ENCODE assay signal across 7 cellular contexts in genomic region chr6:11224252-11224965, GRCh38. TPM values are rescaled to one million over a fixed set of nuclear protein-coding genes. Genes with fewer than 3 reads are reported as not detected.
DNase-seq lines count a peak whose midpoint lies in the region; ATAC-seq, FAIRE-seq and TF ChIP-seq lines count a peak whose summit lies in the region.

No MANE protein-coding gene starts in this region.

- no peaks in the 10 kb centered on the region for H3K27me3 Mint-ChIP-seq in natural killer cell (ENCODE audit: low read depth in 2 of 2)

- no peak for FAIRE-seq in HTR-8/SVneo (lab: Jason Lieb, UNC)

- intact Hi-C loops in natural killer cell (cut with micrococcal nuclease) = loop anchor here (1.0 to 2.0 kb wide), 4 partner anchors 8 to 142 kb away; partner anchors contain the start of gene NEDD9

- peak; percentile 66 for ATAC-seq in GM21360 (IDR thresholded peaks at IDR 0.05; ENCODE audit: unreplicated experiment)
- ATAC-seq in natural killer cell = peak; percentile 73 to 85 (median 80)

- H3K4me1 Mint-ChIP-seq in natural killer cell = peaks cover 95 to 97% of the 10 kb centered on the region in 2 donors

- no peaks in the 10 kb centered on the region for H3K9me3 Mint-ChIP-seq in natural killer cell

- TF ChIP-seq CTCF in natural killer cell (IDR thresholded peaks at IDR 0.05) = no peak

- peak overlapping the region; percentile 71 for H3K4me3 Mint-ChIP-seq in natural killer cell

- H3K27ac ChIP-seq in angular gyrus (ENCODE audit: low read depth, low read length) = peak overlapping the region; percentile 20

- H3K36me3 Mint-ChIP-seq in natural killer cell = no peaks in the 10 kb centered on the region

- DNase-seq in HTR-8/SVneo (ENCODE audit: insufficient read length, low spot score) (peak; percentile 20), natural killer cell (peak; percentile 57), NCI-H1694 treated with DMSO at 0.1 percent for 48 hours (lab: John Stamatoyannopoulos, UW) (no peak), NCI-H1436 treated with DMSO at 0.1 percent for 48 hours (lab: John Stamatoyannopoulos, UW) (no peak), SHP77 (lab: John Stamatoyannopoulos, UW) (no peak)

- H3K27ac Mint-ChIP-seq in natural killer cell = peak overlapping the region; percentile 98 to 99

RNA-seq across cellular contexts. Expression of gene NEDD9, which starts 8.1 kb away (rescaled TPM):
- 100 to 1,000 TPM; 106 to 110 (median 107) TPM for total RNA-seq in natural killer cell

Comparison
In these comparisons a context has a peak if more than half of its experiments do, and no peak if none do; other contexts are left out.
1. DNase-seq: peak in HTR-8/SVneo (single experiment) and natural killer cell (single experiment); none in NCI-H1694 treated with DMSO at 0.1 percent for 48 hours (single experiment), NCI-H1436 treated with DMSO at 0.1 percent for 48 hours (single experiment) and SHP77 (0 of 2).